Comparison of ENCODE assay signal across 18 cellular contexts in the genomic region with DNA sequence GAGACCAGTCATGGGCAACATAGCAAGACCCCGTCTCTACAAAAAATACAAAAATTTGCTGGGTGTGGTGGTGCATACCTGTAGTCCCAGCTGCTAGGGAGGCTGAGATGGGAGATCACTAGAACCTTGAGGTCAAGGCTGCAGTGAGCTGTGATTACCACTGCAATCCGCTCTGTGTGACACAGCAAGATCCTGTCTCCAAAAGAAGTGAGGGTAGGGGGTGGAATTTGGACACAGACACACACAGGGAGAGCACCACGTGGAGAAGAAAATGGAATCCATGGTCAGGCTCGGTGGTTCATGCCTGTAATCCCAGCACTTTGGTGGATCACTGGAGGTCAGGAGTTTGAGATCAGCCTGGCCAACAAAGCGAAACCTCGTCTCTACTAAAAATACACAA. TPM values are rescaled to one million over a fixed set of nuclear protein-coding genes. Genes with fewer than 3 reads are reported as not detected.
"Had no signal": no experiment of that assay in that cellular context is flagged by ENCODE, and none has a peak within 500 bp of the region (broad histone marks: within the 10 kb centered on the region; RNA-seq: fewer than 3 reads in every experiment).

No MANE protein-coding gene starts in this region.

- H3K27me3 ChIP-seq: dorsolateral prefrontal cortex, right atrium auricular region had no signal

- H3K4me3 ChIP-seq: dorsolateral prefrontal cortex, heart left ventricle, right atrium auricular region, sigmoid colon, skin epidermis had no signal

- H3K4me3 Mint-ChIP-seq: naive thymus-derived CD4-positive, alpha-beta T cell; type B pancreatic cell had no signal

- H3K9me3 ChIP-seq: heart left ventricle, neutrophil, right atrium auricular region, sigmoid colon had no signal

- H3K27ac Mint-ChIP-seq: naive thymus-derived CD4-positive, alpha-beta T cell; type B pancreatic cell had no signal

- DNase-seq: cortex of kidney; effector CD8-positive, alpha-beta T cell; foreskin melanocyte; heart left ventricle; hippocampal formation; naive thymus-derived CD4-positive, alpha-beta T cell; sigmoid colon; stimulated activated naive CD4-positive, alpha-beta T cell treated with Interleukin-2 at 50 U/mL for 16 hours had no signal

- H3K36me3 Mint-ChIP-seq: type B pancreatic cell had no signal

- H3K36me3 ChIP-seq: heart left ventricle, neutrophil, right atrium auricular region, sigmoid colon had no signal

- H3K9me3 Mint-ChIP-seq: type B pancreatic cell had no signal

- H3K4me1 ChIP-seq: right atrium auricular region, sigmoid colon had no signal

- H3K27ac ChIP-seq: heart left ventricle, neutrophil, right atrium auricular region, sigmoid colon, skin epidermis had no signal

RNA-seq across cellular contexts. Expression of a gene that starts 8.7 kb away (rescaled TPM):
- polyA plus RNA-seq: naive thymus-derived CD4-positive, alpha-beta T cell had no signal

RNA-seq across cellular contexts. Expression of a gene that starts 37.4 kb away (rescaled TPM):
- total RNA-seq: lung microvascular endothelial cell, osteocyte had no signal

RNA-seq across cellular contexts. Expression of a gene that starts 51.4 kb away (rescaled TPM):
- total RNA-seq: liver, lung microvascular endothelial cell, mesenteric fat pad, right atrium auricular region had no signal
- polyA plus RNA-seq: heart left ventricle; liver; naive thymus-derived CD4-positive, alpha-beta T cell; neural cell had no signal

RNA-seq across cellular contexts. Expression of a gene that starts 57.9 kb away (rescaled TPM):
- total RNA-seq: lung microvascular endothelial cell, osteocyte had no signal
